ENCODE assay signal across 20 cellular contexts in genomic region chr13:81957121-81957520, GRCh38.
DNase-seq lines count a peak whose midpoint lies in the region; TF ChIP-seq lines count a peak whose summit lies in the region.
"Had no signal": no experiment of that assay in that cellular context is flagged by ENCODE, and none has a peak within 500 bp of the region (broad histone marks: within the 10 kb centered on the region; RNA-seq: fewer than 3 reads in every experiment).

No MANE protein-coding gene starts in this region.

- no peaks in the 10 kb centered on the region for H3K9me3 ChIP-seq in DOHH2 (ENCODE audit: control insufficient read depth, insufficient read depth, low read length)
- peaks cover 0 to 14% of the 10 kb centered on the region in 2 donors for H3K9me3 ChIP-seq in right atrium auricular region
- H3K9me3 ChIP-seq in hepatocyte (ENCODE audit: low read depth): no peaks in the 10 kb centered on the region
- H3K9me3 ChIP-seq: uterus had no signal

- no peak overlapping the region for H3K4me3 ChIP-seq in DOHH2 (ENCODE audit: low read length)
- H3K4me3 ChIP-seq in right atrium auricular region: no peak overlapping the region
- no peak overlapping the region for H3K4me3 ChIP-seq in hepatocyte
- H3K4me3 ChIP-seq: GM23248, uterus had no signal

- H3K4me1 ChIP-seq in DOHH2 (ENCODE audit: control insufficient read depth, low read length) (no peaks in the 10 kb centered on the region), right atrium auricular region (no peaks in the 10 kb centered on the region), hepatocyte (ENCODE audit: insufficient read depth) (no peaks in the 10 kb centered on the region)
- H3K4me1 ChIP-seq: uterus had no signal

- peak; percentile 60 for DNase-seq in HEK293T (ENCODE audit: extremely low spot score)
- peak; percentile 2 for DNase-seq in OCI-M1 (lab: John Stamatoyannopoulos, UW)
- DNase-seq in iPS-NIHi7 (ENCODE audit: extremely low spot score): peak; percentile 63
- no peak for DNase-seq in NCI-H1930 (lab: John Stamatoyannopoulos, UW)
- DNase-seq in right atrium auricular region (ENCODE audit: low spot score): no peak
- DNase-seq in activated T-cell treated with anti-CD3 and anti-CD28 coated beads for 4 hours: no peak
- DNase-seq in hepatocyte (ENCODE audit: low spot score): no peak
- DNase-seq: activated naive CD8-positive, alpha-beta T cell treated with anti-CD3 and anti-CD28 coated beads, Interleukin-2, amount 50 U/mL, for 24 hours; activated T-cell treated with anti-CD3 and anti-CD28 coated beads, Interleukin-2, amount 50 U/mL, for 24 hours; effector CD4-positive, alpha-beta T cell; GM23248; hypothalamus; IMR-90; naive thymus-derived CD8-positive, alpha-beta T cell; NCI-H1105; NCI-H2171 treated with DMSO at 0.1 percent for 48 hours; SIG-M5; stimulated activated CD4-positive, alpha-beta T cell treated with anti-CD3 and anti-CD28 coated beads, Interleukin-15, amount 100 ng/mL, for 24 hours; uterus had no signal

- H4K20me1 ChIP-seq in DOHH2 (ENCODE audit: control insufficient read depth, insufficient read depth, low read depth, low read length) (no peaks in the 10 kb centered on the region), hepatocyte (ENCODE audit: insufficient read depth, poor library complexity, severe bottlenecking) (no peaks in the 10 kb centered on the region)

- H3K79me2 ChIP-seq in DOHH2 (ENCODE audit: control insufficient read depth, low read length): no peaks in the 10 kb centered on the region
- H3K79me2 ChIP-seq in hepatocyte: no peaks in the 10 kb centered on the region

- POLR2A ChIA-PET in HEK293T (lab: Yijun Ruan, JAX): no interaction called here

- CTCF ChIA-PET in HEK293T (lab: Yijun Ruan, JAX): interaction anchor here (0.5 to 1.8 kb wide), 3 partner anchors 30 to 785 kb away, joined by 3 to 5 read pairs (median 4); no protein-coding TSS in a partner anchor

- H3K27ac ChIP-seq in DOHH2 (ENCODE audit: low read depth, low read length) (no peak overlapping the region), right atrium auricular region (no peak overlapping the region), hepatocyte (no peak overlapping the region)
- H3K27ac ChIP-seq: GM23248, uterus had no signal

- H3K27me3 ChIP-seq in DOHH2 (ENCODE audit: control insufficient read depth, low read length) (no peaks in the 10 kb centered on the region), right atrium auricular region (no peaks in the 10 kb centered on the region), hepatocyte (no peaks in the 10 kb centered on the region)
- H3K27me3 ChIP-seq: uterus had no signal

- no peak overlapping the region for H3K4me2 ChIP-seq in DOHH2 (ENCODE audit: low read length)
- H3K4me2 ChIP-seq in hepatocyte: no peak overlapping the region

- TF ChIP-seq CTCF in DOHH2 (IDR thresholded peaks at IDR 0.05; ENCODE audit: low read depth, low read length, poor library complexity, severe bottlenecking): peak; percentile 17
- TF ChIP-seq CTCF in right atrium auricular region (IDR thresholded peaks at IDR 0.05): no peak
- no peak for TF ChIP-seq CTCF in hepatocyte (IDR thresholded peaks at IDR 0.05; ENCODE audit: poor library complexity)

- H3K36me3 ChIP-seq in DOHH2 (ENCODE audit: control insufficient read depth, low read length) (no peaks in the 10 kb centered on the region), right atrium auricular region (no peaks in the 10 kb centered on the region), hepatocyte (replicated peaks; ENCODE audit: insufficient read depth, low read depth) (no peaks in the 10 kb centered on the region)
- H3K36me3 ChIP-seq: uterus had no signal

- H3K9me2 ChIP-seq in DOHH2 (replicated peaks; ENCODE audit: control insufficient read depth, low read length) (no peaks in the 10 kb centered on the region), hepatocyte (replicated peaks; ENCODE audit: insufficient read depth) (no peaks in the 10 kb centered on the region)

- no peak overlapping the region for H2AFZ ChIP-seq in hepatocyte
- H2AFZ ChIP-seq: GM23248 had no signal

- H3F3A ChIP-seq in DOHH2 (ENCODE audit: control insufficient read depth, insufficient read depth): no peaks in the 10 kb centered on the region

TF ChIP-seq in HEK293T, 16 proteins besides CTCF, POLR2A, EP300 and RAD21:
- TF ChIP-seq SP1 (IDR thresholded peaks at IDR 0.05): no peak
- TF ChIP-seq L3MBTL2 (conservative IDR thresholded peaks at IDR 0.05): no peak
- TF ChIP-seq PKNOX1 (IDR thresholded peaks at IDR 0.05): no peak
- no peak for TF ChIP-seq BHLHE40 (IDR thresholded peaks at IDR 0.05; ENCODE audit: borderline replicate concordance)
TF ChIP-seq in HEK293T: peak in this region for 0.

Comparison
In these comparisons a context has a peak if more than half of its experiments do, and no peak if none do; other contexts are left out.
1. DNase-seq: peak in HEK293T (single experiment), OCI-M1 (single experiment) and iPS-NIHi7 (single experiment); none in NCI-H1930 (0 of 2), right atrium auricular region (single experiment), activated T-cell treated with anti-CD3 and anti-CD28 coated beads for 4 hours (single experiment) and hepatocyte (single experiment).